In the genomic region with DNA sequence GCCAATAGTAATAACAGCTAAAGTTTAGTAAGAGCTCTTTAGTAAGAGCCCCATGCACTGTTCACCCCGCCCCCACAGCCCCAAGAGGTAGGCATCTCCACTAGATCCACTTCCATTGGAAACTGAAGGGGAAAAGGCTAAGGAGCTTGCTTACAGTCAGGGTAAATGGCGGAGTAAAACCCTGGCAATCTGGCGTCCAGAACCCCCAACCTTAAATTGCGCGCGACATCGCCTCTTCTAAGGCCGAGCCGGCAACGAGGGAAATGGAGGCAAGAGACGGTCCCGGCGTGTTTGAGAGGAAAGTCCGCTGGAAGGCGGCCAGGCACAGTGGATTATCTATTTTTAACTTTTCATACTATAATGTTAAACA, we compare ENCODE assay signal across 8 cellular contexts. TPM values are rescaled to one million over a fixed set of nuclear protein-coding genes. Genes with fewer than 3 reads are reported as not detected.
DNase-seq lines count a peak whose midpoint lies in the region; ATAC-seq and TF ChIP-seq lines count a peak whose summit lies in the region.

No MANE protein-coding gene starts in this region.

- peak; percentile 38 for DNase-seq in Calu3
- DNase-seq in RKO (ENCODE audit: low spot score) = peak; percentile 76
- DNase-seq in colonic mucosa = no peak
- no peak for DNase-seq in mesenchymal stem cell
- no peak for DNase-seq in transverse colon
- DNase-seq in T1000 (lab: John Stamatoyannopoulos, UW) = no peak

- no peaks in the 10 kb centered on the region for H3K4me1 ChIP-seq in colonic mucosa
- H3K4me1 ChIP-seq in mesenchymal stem cell (ENCODE audit: control insufficient read depth, insufficient read depth, low read depth, low read length) = peaks cover 3% of the 10 kb centered on the region
- peaks cover 5 to 39% (median 22%) of the 10 kb centered on the region in 4 donors for H3K4me1 ChIP-seq in transverse colon

- H3K4me3 ChIP-seq in colonic mucosa (peak overlapping the region; percentile 73), mesenchymal stem cell (ENCODE audit: insufficient read depth in 1 of 2, low read depth in 1 of 2, low read length in 2 of 2) (peak overlapping the region; percentile 78 to 99), transverse colon (peak overlapping the region; percentile 74 to 96 (median 78))

- H3K18ac ChIP-seq in mesenchymal stem cell (ENCODE audit: low read depth in 1 of 2, low read length in 2 of 2) = no peak overlapping the region

- peak overlapping the region; percentile 92 for H3K27ac Mint-ChIP-seq in Calu3 (ENCODE audit: unreplicated experiment)

- peak overlapping the region; percentile 92 for H3K4me2 ChIP-seq in mesenchymal stem cell (ENCODE audit: low read length, poor library complexity, severe bottlenecking)

- H3K14ac ChIP-seq in mesenchymal stem cell (ENCODE audit: low read length in 2 of 2) = no peak overlapping the region

- TF ChIP-seq POLR2A in transverse colon (IDR thresholded peaks at IDR 0.05) = no peak

- H3K27me3 Mint-ChIP-seq in Calu3 (ENCODE audit: unreplicated experiment) = no peaks in the 10 kb centered on the region

- H3K23ac ChIP-seq in mesenchymal stem cell (ENCODE audit: low read length in 2 of 2) = peak overlapping the region in 1 of 2 experiments; percentile 77

- peaks cover 33% of the 10 kb centered on the region for H3K36me3 Mint-ChIP-seq in Calu3 (ENCODE audit: insufficient read depth, unreplicated experiment)

- in situ Hi-C loops in transverse colon (cut with MboI; ENCODE audit: low pct_ligation_motif_present in 1 of 4, low pct_unique_long_range_greater_than_20kb in 1 of 4, low sequenced_read_pairs in 3 of 4) = no loop called here

- H3K27me3 ChIP-seq in colonic mucosa = no peaks in the 10 kb centered on the region
- no peaks in the 10 kb centered on the region for H3K27me3 ChIP-seq in mesenchymal stem cell (ENCODE audit: control insufficient read depth in 1 of 2, insufficient read depth in 1 of 2, low read length in 2 of 2)
- H3K27me3 ChIP-seq in transverse colon = no peaks in the 10 kb centered on the region

- H4K91ac ChIP-seq in mesenchymal stem cell (ENCODE audit: low read length) = no peak overlapping the region

- CTCF ChIA-PET in Calu3 (lab: Charles Lee) = no interaction called here

- peak overlapping the region; percentile 38 to 98 for H3K9ac ChIP-seq in colonic mucosa (ENCODE audit: low read depth in 2 of 2, low read length in 2 of 2)
- H3K9ac ChIP-seq in mesenchymal stem cell (ENCODE audit: low read length) = peak overlapping the region; percentile 98

- peak overlapping the region; percentile 78 for H2AFZ ChIP-seq in mesenchymal stem cell (ENCODE audit: low read depth, low read length)

- peak overlapping the region in 1 of 2 experiments; percentile 87 for H3K4ac ChIP-seq in mesenchymal stem cell (ENCODE audit: low read depth in 1 of 2, low read length in 2 of 2)

- no peak for TF ChIP-seq CTCF in Calu3 (IDR thresholded peaks at IDR 0.05; ENCODE audit: unreplicated experiment)
- no peak for TF ChIP-seq CTCF in colonic mucosa (IDR thresholded peaks at IDR 0.05)
- TF ChIP-seq CTCF in transverse colon (IDR thresholded peaks at IDR 0.05) = no peak

- no peak overlapping the region for H2AK5ac ChIP-seq in mesenchymal stem cell (ENCODE audit: low read length, severe bottlenecking)

- H2BK12ac ChIP-seq in mesenchymal stem cell (ENCODE audit: low read length in 2 of 2) = no peak overlapping the region

- H4K8ac ChIP-seq in mesenchymal stem cell (ENCODE audit: low read length) = peak overlapping the region; percentile 19

- peak overlapping the region; percentile 95 for H3K27ac ChIP-seq in colonic mucosa
- H3K27ac ChIP-seq in mesenchymal stem cell (ENCODE audit: low read length, poor library complexity, severe bottlenecking) = peak overlapping the region; percentile 7
- peak overlapping the region; percentile 91 to 97 (median 93) for H3K27ac ChIP-seq in transverse colon

- H3K36me3 ChIP-seq in colonic mucosa (no peaks in the 10 kb centered on the region), mesenchymal stem cell (ENCODE audit: control insufficient read depth in 1 of 2, insufficient read depth in 2 of 2, low read depth in 1 of 2, low read length in 2 of 2) (peaks cover 2 to 12% of the 10 kb centered on the region in 2 experiments), transverse colon (peaks cover 0 to 8% (median 4%) of the 10 kb centered on the region in 4 donors)

- H3K9me3 ChIP-seq in colonic mucosa (no peaks in the 10 kb centered on the region), mesenchymal stem cell (ENCODE audit: control insufficient read depth, low read length) (no peaks in the 10 kb centered on the region), transverse colon (no peaks in the 10 kb centered on the region)

- peak overlapping the region; percentile 86 for H3K4me3 Mint-ChIP-seq in Calu3 (ENCODE audit: low read depth, unreplicated experiment)

- no peaks in the 10 kb centered on the region for H3K9me3 Mint-ChIP-seq in Calu3 (ENCODE audit: low read depth, unreplicated experiment)

- ATAC-seq in GM19397 (IDR thresholded peaks at IDR 0.05; ENCODE audit: unreplicated experiment) (peak; percentile 3), HG03439 (IDR thresholded peaks at IDR 0.05; ENCODE audit: unreplicated experiment) (peak; percentile 9)

- TF ChIP-seq EP300 in transverse colon (IDR thresholded peaks at IDR 0.05; ENCODE audit: low read depth) = no peak

- BruUV-seq in Calu3 (replicated peaks; lab: Mats Ljungman, UMichigan) = TSS peak; percentile 54

- intact Hi-C loops in Calu3 (cut with micrococcal nuclease; ENCODE audit: unreplicated experiment) (no loop called here), colonic mucosa (cut with DNase I) (loop anchor here (5.0 kb wide), 1 partner anchor 87 kb away; no protein-coding TSS in a partner anchor), transverse colon (cut with DNase I; ENCODE audit: low total_unique reads) (no loop called here)

- peaks cover 28% of the 10 kb centered on the region for H3K4me1 Mint-ChIP-seq in Calu3 (ENCODE audit: low read depth, unreplicated experiment)

- no peak overlapping the region for H2BK5ac ChIP-seq in mesenchymal stem cell (ENCODE audit: low read depth, low read length, poor library complexity, severe bottlenecking)

- H2BK120ac ChIP-seq in mesenchymal stem cell (ENCODE audit: low read depth, low read length) = no peak overlapping the region

- H3K79me1 ChIP-seq in mesenchymal stem cell (replicated peaks; ENCODE audit: low read length, poor library complexity, severe bottlenecking) = peaks cover 10% of the 10 kb centered on the region

- no peak overlapping the region for H2BK15ac ChIP-seq in mesenchymal stem cell (ENCODE audit: low read depth, poor library complexity, severe bottlenecking)

- WGBS in mesenchymal stem cell = 0% methylated on average over 6 of the region's 15 CpGs
- 0% methylated on average over 5 to 15 of the region's 15 CpGs for WGBS in transverse colon (ENCODE audit: low coverage in 1 of 2), 2 donors

RNA-seq across cellular contexts. Expression of a gene that starts 0.6 kb away (rescaled TPM):
- total RNA-seq in Calu3 (2022) = 21.6 and 23.7 TPM in 2 replicates
- 10 to 100 TPM; 19.2 to 24.7 TPM for total RNA-seq in colonic mucosa
- polyA plus RNA-seq in mesenchymal stem cell (2013, experiment 1 of 2) = 16.7 TPM
- polyA plus RNA-seq in mesenchymal stem cell (2013, experiment 2 of 2) = 18.1 TPM
- total RNA-seq in transverse colon = 10 to 100 TPM; 11.9 to 24.1 (median 18.3) TPM

Comparison
In these comparisons a context has a peak if more than half of its experiments do, and no peak if none do; other contexts are left out.
1. DNase-seq: peak in Calu3 (single experiment) and RKO (single experiment); none in colonic mucosa (single experiment), mesenchymal stem cell (single experiment), transverse colon (single experiment) and T1000 (single experiment).
2. H3K27ac ChIP-seq: peak in every context shown above with its lines; median percentile 95 in colonic mucosa; 93 in transverse colon; 7 in mesenchymal stem cell.
3. Peak in every context shown above with its lines, with median percentiles within 50 percentile points of each other: H3K4me3 ChIP-seq.